ENCODE assay signal across 1 cellular context in genomic region chr1:207920481-207921050, GRCh38.
TF ChIP-seq lines count a peak whose summit lies in the region.

No MANE protein-coding gene starts in this region.

TF ChIP-seq in SK-N-SH, 30 proteins besides CTCF, POLR2A, EP300 and RAD21 (continued from another document):
- TF ChIP-seq, protein P1, sequence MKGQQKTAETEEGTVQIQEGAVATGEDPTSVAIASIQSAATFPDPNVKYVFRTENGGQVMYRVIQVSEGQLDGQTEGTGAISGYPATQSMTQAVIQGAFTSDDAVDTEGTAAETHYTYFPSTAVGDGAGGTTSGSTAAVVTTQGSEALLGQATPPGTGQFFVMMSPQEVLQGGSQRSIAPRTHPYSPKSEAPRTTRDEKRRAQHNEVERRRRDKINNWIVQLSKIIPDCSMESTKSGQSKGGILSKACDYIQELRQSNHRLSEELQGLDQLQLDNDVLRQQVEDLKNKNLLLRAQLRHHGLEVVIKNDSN (IDR thresholded peaks at IDR 0.05; ENCODE audit: borderline replicate concordance, low read depth) = no peak
TF ChIP-seq in SK-N-SH: peak in this region for 0.
